In the genomic region with DNA sequence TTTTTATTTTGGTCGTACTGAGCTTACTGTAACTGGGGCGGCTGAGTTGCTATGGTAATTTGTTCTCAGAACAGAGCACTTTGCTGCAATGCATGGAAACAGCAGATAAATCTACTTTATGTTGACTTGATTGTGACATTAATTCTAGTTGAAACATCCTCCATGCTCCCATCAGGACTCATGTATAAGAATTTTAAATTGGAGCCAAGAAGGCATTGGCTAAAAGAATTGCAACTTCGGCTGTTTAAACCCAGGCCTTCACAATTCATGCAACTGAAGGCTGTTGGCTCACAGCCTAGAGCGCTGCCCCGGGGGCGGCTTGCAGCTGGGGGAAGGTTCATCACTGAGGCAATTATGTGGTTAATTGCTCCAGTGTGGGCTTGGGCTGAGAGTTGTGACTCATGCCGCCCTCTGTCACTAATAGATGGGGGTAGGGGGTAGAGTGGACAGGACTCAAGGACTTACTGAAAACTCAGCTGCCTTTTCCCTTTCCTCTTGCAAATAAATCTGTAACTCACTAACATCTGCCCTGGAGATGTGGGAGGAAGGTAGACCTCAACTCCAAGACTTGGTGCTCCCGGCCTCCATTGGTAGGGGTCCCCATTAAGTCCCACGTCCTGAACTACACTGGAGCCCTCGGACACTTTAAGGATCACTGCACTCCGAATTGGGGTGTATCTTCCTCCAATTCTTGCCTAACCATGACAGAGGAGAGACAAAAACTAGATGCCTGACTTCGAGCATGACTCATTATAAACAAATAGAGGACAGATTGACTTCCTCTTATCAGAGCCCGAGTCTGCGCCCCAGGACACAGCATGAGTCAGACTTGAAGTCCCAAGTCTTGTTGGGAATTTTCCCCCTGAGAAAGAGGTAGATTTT, we compare ENCODE assay signal across 1 cellular context.
A peak's percentile ranks its signal among the peaks of the same experiment; 100 is the strongest.
TF ChIP-seq lines count a peak whose summit lies in the region.

No MANE protein-coding gene starts in this region.

TF ChIP-seq in HepG2, 621 proteins besides CTCF, POLR2A, EP300 and RAD21 (continued from another document and continues in another):
- TF ChIP-seq MXD3 (CRISPR knock-in tag; IDR thresholded peaks at IDR 0.05) = no peak
- TF ChIP-seq, protein P1, sequence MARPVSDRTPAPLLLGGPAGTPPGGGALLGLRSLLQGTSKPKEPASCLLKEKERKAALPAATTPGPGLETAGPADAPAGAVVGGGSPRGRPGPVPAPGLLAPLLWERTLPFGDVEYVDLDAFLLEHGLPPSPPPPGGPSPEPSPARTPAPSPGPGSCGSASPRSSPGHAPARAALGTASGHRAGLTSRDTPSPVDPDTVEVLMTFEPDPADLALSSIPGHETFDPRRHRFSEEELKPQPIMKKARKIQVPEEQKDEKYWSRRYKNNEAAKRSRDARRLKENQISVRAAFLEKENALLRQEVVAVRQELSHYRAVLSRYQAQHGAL (CRISPR knock-in tag; IDR thresholded peaks at IDR 0.05; ENCODE audit: not compliant biosample characterization) = no peak
- no peak for TF ChIP-seq ZNF260 (CRISPR knock-in tag; IDR thresholded peaks at IDR 0.05; ENCODE audit: borderline replicate concordance, low read depth)
- TF ChIP-seq ZBTB33 (CRISPR knock-in tag; IDR thresholded peaks at IDR 0.05) = no peak
- no peak for TF ChIP-seq POLR2AphosphoS5 (IDR thresholded peaks at IDR 0.05; ENCODE audit: low read depth, low read length)
- no peak for TF ChIP-seq KMT2A (CRISPR knock-in tag; IDR thresholded peaks at IDR 0.05)
- TF ChIP-seq TAF15 (IDR thresholded peaks at IDR 0.05; ENCODE audit: low read depth, low read length, poor library complexity, severe bottlenecking) = no peak
- TF ChIP-seq TMF1 (CRISPR knock-in tag; IDR thresholded peaks at IDR 0.05; ENCODE audit: low read depth) = no peak
- TF ChIP-seq, protein P2, sequence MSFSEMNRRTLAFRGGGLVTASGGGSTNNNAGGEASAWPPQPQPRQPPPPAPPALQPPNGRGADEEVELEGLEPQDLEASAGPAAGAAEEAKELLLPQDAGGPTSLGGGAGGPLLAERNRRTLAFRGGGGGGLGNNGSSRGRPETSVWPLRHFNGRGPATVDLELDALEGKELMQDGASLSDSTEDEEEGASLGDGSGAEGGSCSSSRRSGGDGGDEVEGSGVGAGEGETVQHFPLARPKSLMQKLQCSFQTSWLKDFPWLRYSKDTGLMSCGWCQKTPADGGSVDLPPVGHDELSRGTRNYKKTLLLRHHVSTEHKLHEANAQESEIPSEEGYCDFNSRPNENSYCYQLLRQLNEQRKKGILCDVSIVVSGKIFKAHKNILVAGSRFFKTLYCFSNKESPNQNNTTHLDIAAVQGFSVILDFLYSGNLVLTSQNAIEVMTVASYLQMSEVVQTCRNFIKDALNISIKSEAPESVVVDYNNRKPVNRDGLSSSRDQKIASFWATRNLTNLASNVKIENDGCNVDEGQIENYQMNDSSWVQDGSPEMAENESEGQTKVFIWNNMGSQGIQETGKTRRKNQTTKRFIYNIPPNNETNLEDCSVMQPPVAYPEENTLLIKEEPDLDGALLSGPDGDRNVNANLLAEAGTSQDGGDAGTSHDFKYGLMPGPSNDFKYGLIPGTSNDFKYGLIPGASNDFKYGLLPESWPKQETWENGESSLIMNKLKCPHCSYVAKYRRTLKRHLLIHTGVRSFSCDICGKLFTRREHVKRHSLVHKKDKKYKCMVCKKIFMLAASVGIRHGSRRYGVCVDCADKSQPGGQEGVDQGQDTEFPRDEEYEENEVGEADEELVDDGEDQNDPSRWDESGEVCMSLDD (CRISPR knock-in tag; IDR thresholded peaks at IDR 0.05; ENCODE audit: borderline replicate concordance) = peak; percentile 81; the same call in 1 of the 2 replicates
- TF ChIP-seq ASH2L (IDR thresholded peaks at IDR 0.05; ENCODE audit: insufficient read length, low read depth, low read length) = no peak
- peak; percentile 50; the same call in 1 of the 2 replicates for TF ChIP-seq HDAC2 (CRISPR knock-in tag; IDR thresholded peaks at IDR 0.05)
- no peak for TF ChIP-seq JARID2 (CRISPR knock-in tag; IDR thresholded peaks at IDR 0.05; ENCODE audit: insufficient replicate concordance)
- TF ChIP-seq NR2F2 (IDR thresholded peaks at IDR 0.05; ENCODE audit: borderline replicate concordance, low read depth) = no peak
- TF ChIP-seq, protein P3, sequence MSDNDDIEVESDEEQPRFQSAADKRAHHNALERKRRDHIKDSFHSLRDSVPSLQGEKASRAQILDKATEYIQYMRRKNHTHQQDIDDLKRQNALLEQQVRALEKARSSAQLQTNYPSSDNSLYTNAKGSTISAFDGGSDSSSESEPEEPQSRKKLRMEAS (IDR thresholded peaks at IDR 0.05) = no peak
- no peak for TF ChIP-seq DNMT1 (CRISPR knock-in tag; IDR thresholded peaks at IDR 0.05)
- TF ChIP-seq FOXA1 (IDR thresholded peaks at IDR 0.05) = no peak
- TF ChIP-seq FOXA1 (CRISPR knock-in tag; IDR thresholded peaks at IDR 0.05) = peak; percentile 74
- TF ChIP-seq, protein P4, sequence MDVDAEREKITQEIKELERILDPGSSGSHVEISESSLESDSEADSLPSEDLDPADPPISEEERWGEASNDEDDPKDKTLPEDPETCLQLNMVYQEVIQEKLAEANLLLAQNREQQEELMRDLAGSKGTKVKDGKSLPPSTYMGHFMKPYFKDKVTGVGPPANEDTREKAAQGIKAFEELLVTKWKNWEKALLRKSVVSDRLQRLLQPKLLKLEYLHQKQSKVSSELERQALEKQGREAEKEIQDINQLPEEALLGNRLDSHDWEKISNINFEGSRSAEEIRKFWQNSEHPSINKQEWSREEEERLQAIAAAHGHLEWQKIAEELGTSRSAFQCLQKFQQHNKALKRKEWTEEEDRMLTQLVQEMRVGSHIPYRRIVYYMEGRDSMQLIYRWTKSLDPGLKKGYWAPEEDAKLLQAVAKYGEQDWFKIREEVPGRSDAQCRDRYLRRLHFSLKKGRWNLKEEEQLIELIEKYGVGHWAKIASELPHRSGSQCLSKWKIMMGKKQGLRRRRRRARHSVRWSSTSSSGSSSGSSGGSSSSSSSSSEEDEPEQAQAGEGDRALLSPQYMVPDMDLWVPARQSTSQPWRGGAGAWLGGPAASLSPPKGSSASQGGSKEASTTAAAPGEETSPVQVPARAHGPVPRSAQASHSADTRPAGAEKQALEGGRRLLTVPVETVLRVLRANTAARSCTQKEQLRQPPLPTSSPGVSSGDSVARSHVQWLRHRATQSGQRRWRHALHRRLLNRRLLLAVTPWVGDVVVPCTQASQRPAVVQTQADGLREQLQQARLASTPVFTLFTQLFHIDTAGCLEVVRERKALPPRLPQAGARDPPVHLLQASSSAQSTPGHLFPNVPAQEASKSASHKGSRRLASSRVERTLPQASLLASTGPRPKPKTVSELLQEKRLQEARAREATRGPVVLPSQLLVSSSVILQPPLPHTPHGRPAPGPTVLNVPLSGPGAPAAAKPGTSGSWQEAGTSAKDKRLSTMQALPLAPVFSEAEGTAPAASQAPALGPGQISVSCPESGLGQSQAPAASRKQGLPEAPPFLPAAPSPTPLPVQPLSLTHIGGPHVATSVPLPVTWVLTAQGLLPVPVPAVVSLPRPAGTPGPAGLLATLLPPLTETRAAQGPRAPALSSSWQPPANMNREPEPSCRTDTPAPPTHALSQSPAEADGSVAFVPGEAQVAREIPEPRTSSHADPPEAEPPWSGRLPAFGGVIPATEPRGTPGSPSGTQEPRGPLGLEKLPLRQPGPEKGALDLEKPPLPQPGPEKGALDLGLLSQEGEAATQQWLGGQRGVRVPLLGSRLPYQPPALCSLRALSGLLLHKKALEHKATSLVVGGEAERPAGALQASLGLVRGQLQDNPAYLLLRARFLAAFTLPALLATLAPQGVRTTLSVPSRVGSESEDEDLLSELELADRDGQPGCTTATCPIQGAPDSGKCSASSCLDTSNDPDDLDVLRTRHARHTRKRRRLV (CRISPR knock-in tag; IDR thresholded peaks at IDR 0.05) = no peak
- peak; percentile 92 for TF ChIP-seq ZNF605 (CRISPR knock-in tag; IDR thresholded peaks at IDR 0.05)
- no peak for TF ChIP-seq FOXK1 (CRISPR knock-in tag; IDR thresholded peaks at IDR 0.05; ENCODE audit: borderline replicate concordance, low read depth)
- TF ChIP-seq, protein P5, sequence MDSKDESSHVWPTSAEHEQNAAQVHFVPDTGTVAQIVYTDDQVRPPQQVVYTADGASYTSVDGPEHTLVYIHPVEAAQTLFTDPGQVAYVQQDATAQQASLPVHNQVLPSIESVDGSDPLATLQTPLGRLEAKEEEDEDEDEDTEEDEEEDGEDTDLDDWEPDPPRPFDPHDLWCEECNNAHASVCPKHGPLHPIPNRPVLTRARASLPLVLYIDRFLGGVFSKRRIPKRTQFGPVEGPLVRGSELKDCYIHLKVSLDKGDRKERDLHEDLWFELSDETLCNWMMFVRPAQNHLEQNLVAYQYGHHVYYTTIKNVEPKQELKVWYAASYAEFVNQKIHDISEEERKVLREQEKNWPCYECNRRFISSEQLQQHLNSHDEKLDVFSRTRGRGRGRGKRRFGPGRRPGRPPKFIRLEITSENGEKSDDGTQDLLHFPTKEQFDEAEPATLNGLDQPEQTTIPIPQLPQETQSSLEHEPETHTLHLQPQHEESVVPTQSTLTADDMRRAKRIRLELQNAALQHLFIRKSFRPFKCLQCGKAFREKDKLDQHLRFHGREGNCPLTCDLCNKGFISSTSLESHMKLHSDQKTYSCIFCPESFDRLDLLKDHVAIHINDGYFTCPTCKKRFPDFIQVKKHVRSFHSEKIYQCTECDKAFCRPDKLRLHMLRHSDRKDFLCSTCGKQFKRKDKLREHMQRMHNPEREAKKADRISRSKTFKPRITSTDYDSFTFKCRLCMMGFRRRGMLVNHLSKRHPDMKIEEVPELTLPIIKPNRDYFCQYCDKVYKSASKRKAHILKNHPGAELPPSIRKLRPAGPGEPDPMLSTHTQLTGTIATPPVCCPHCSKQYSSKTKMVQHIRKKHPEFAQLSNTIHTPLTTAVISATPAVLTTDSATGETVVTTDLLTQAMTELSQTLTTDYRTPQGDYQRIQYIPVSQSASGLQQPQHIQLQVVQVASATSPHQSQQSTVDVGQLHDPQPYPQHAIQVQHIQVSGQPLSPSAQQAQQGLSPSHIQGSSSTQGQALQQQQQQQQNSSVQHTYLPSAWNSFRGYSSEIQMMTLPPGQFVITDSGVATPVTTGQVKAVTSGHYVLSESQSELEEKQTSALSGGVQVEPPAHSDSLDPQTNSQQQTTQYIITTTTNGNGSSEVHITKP (CRISPR knock-in tag; IDR thresholded peaks at IDR 0.05; ENCODE audit: low read depth) = peak; percentile 69
- peak; percentile 43; the same call in 1 of the 2 replicates for TF ChIP-seq SMARCC2 (IDR thresholded peaks at IDR 0.05)
- no peak for TF ChIP-seq ZNF331 (CRISPR knock-in tag; IDR thresholded peaks at IDR 0.05)
- 0 out of 2 replicates have a peak, but pooled peaks have one; percentile 20 for TF ChIP-seq SKIL (CRISPR knock-in tag; IDR thresholded peaks at IDR 0.05; ENCODE audit: borderline replicate concordance)
- no peak for TF ChIP-seq SNAPC5 (CRISPR knock-in tag; IDR thresholded peaks at IDR 0.05; ENCODE audit: borderline replicate concordance)
- TF ChIP-seq SETDB1 (CRISPR knock-in tag; IDR thresholded peaks at IDR 0.05; ENCODE audit: borderline replicate concordance) = no peak
- no peak for TF ChIP-seq ZNF121 (CRISPR knock-in tag; IDR thresholded peaks at IDR 0.05)
- TF ChIP-seq ZNF7 (CRISPR knock-in tag; IDR thresholded peaks at IDR 0.05) = no peak
- TF ChIP-seq, protein P6, sequence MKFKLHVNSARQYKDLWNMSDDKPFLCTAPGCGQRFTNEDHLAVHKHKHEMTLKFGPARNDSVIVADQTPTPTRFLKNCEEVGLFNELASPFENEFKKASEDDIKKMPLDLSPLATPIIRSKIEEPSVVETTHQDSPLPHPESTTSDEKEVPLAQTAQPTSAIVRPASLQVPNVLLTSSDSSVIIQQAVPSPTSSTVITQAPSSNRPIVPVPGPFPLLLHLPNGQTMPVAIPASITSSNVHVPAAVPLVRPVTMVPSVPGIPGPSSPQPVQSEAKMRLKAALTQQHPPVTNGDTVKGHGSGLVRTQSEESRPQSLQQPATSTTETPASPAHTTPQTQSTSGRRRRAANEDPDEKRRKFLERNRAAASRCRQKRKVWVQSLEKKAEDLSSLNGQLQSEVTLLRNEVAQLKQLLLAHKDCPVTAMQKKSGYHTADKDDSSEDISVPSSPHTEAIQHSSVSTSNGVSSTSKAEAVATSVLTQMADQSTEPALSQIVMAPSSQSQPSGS (CRISPR knock-in tag; IDR thresholded peaks at IDR 0.05) = no peak
- TF ChIP-seq ZMAT5 (CRISPR knock-in tag; IDR thresholded peaks at IDR 0.05; ENCODE audit: borderline replicate concordance, low read depth) = no peak
- peak; percentile 46; the same call in 1 of the 2 replicates for TF ChIP-seq ZMYM3 (CRISPR knock-in tag; IDR thresholded peaks at IDR 0.05)
- TF ChIP-seq ZNF747 (CRISPR knock-in tag; IDR thresholded peaks at IDR 0.05; ENCODE audit: borderline replicate concordance) = 0 out of 2 replicates have a peak, but pooled peaks have one; percentile 16
- peak; percentile 57; the same call in 1 of the 2 replicates for TF ChIP-seq SAP130 (CRISPR knock-in tag; IDR thresholded peaks at IDR 0.05; ENCODE audit: low read depth)
